In genomic region chr2:33242845-33243244, GRCh38 we compare ENCODE assay signal across 16 cellular contexts.
A peak's percentile ranks its signal among the peaks of the same experiment; 100 is the strongest.
DNase-seq lines count a peak whose midpoint lies in the region; FAIRE-seq lines count a peak whose summit lies in the region.
"Had no signal": no experiment of that assay in that cellular context is flagged by ENCODE, and none has a peak within 500 bp of the region (broad histone marks: within the 10 kb centered on the region; RNA-seq: fewer than 3 reads in every experiment).

No MANE protein-coding gene starts in this region.

- FAIRE-seq in RCC 7860 (lab: Jason Lieb, UNC): peak; percentile 60
- FAIRE-seq: GM12891, GM19239 had no signal

- peak; percentile 88 for DNase-seq in Daoy (ENCODE audit: low read depth)
- peak; percentile 66 for DNase-seq in RCC 7860 (ENCODE audit: low spot score)
- peak; percentile 57 to 95 for DNase-seq in dermis microvascular lymphatic vessel endothelial cell (ENCODE audit: low read depth in 2 of 2)
- peak; percentile 79 for DNase-seq in non-pigmented ciliary epithelial cell (ENCODE audit: low read depth)
- DNase-seq in anterior cingulate cortex (lab: John Stamatoyannopoulos, UW): no peak
- DNase-seq in HPDE6-E6E7 (ENCODE audit: extremely low spot score): no peak
- no peak for DNase-seq in NCI-H1694 treated with DMSO at 0.1 percent for 48 hours (lab: John Stamatoyannopoulos, UW)
- DNase-seq in DMS79 (lab: John Stamatoyannopoulos, UW): no peak
- DNase-seq: activated CD4-positive, alpha-beta T cell treated with anti-CD3 and anti-CD28 coated beads, Interleukin-2, amount 10 ng/mL, durations not matched to agents 24 days and 14 days; activated T-cell treated with anti-CD3 and anti-CD28 coated beads, Interleukin-2, amount 50 U/mL, for 24 hours; amygdala; DMS79 treated with DMSO at 0.1 percent for 48 hours; NCI-H2171; stimulated activated CD4-positive, alpha-beta T cell treated with anti-CD3 and anti-CD28 coated beads, Interleukin-1b, Interleukin-23, amount 100 ng/mL, for 48 hours had no signal

Comparison
In these comparisons a context has a peak if more than half of its experiments do, and no peak if none do; other contexts are left out.
1. DNase-seq: peak in Daoy (single experiment), RCC 7860 (single experiment), dermis microvascular lymphatic vessel endothelial cell (2 of 2) and non-pigmented ciliary epithelial cell (single experiment); none in anterior cingulate cortex (0 of 58), HPDE6-E6E7 (single experiment), NCI-H1694 treated with DMSO at 0.1 percent for 48 hours (single experiment) and DMS79 (single experiment).